In genomic region chr19:41133260-41133659, GRCh38 we compare ENCODE assay signal across 19 cellular contexts. TPM values are rescaled to one million over a fixed set of nuclear protein-coding genes. Genes with fewer than 3 reads are reported as not detected.
DNase-seq lines count a peak whose midpoint lies in the region; ATAC-seq, FAIRE-seq and TF ChIP-seq lines count a peak whose summit lies in the region.
"Had no signal": no experiment of that assay in that cellular context is flagged by ENCODE, and none has a peak within 500 bp of the region (broad histone marks: within the 10 kb centered on the region; RNA-seq: fewer than 3 reads in every experiment).

No MANE protein-coding gene starts in this region.

- CTCF ChIA-PET in CD4-positive, alpha-beta T cell (lab: Charles Lee): no interaction called here
- CTCF ChIA-PET in RWPE1 (lab: Yijun Ruan, JAX): no interaction called here

- H3K9me3 Mint-ChIP-seq in CD4-positive, alpha-beta T cell: no peaks in the 10 kb centered on the region
- peaks cover 9% of the 10 kb centered on the region for H3K9me3 Mint-ChIP-seq in glutamatergic neuron (ENCODE audit: unreplicated experiment)

- no peaks in the 10 kb centered on the region for H3K9me3 ChIP-seq in CD4-positive, alpha-beta T cell (ENCODE audit: control insufficient read depth, low read length)
- H3K9me3 ChIP-seq in small intestine (ENCODE audit: control insufficient read depth, low read depth): no peaks in the 10 kb centered on the region
- H3K9me3 ChIP-seq: BLaER1 treated with 17β-estradiol and CSF1 and Interleukin-3, amounts not matched to agents 10 nM and 100 nM had no signal

- peaks cover 0 to 2% of the 10 kb centered on the region in 2 donors for H3K4me1 ChIP-seq in small intestine (ENCODE audit: control insufficient read depth in 2 of 2, insufficient read depth in 1 of 2, low read depth in 1 of 2, low read length in 1 of 2)

- no peaks in the 10 kb centered on the region for H3K36me3 ChIP-seq in small intestine (ENCODE audit: control insufficient read depth in 2 of 2, insufficient read depth in 2 of 2, low read length in 2 of 2)
- H3K36me3 ChIP-seq: BLaER1 treated with 17β-estradiol and CSF1 and Interleukin-3, amounts not matched to agents 10 nM and 100 nM had no signal

- H3K27ac Mint-ChIP-seq in CD4-positive, alpha-beta T cell: no peak overlapping the region
- H3K27ac Mint-ChIP-seq in glutamatergic neuron (ENCODE audit: unreplicated experiment): no peak overlapping the region

- POLR2A ChIA-PET in CD4-positive, alpha-beta T cell (lab: Charles Lee): no interaction called here
- POLR2A ChIA-PET in RWPE1 (lab: Yijun Ruan, JAX; ENCODE audit: low non-redundant PET): no interaction called here

- no peak overlapping the region for H3K4me3 ChIP-seq in small intestine (ENCODE audit: low read depth in 1 of 2, low read length in 2 of 2)
- H3K4me3 ChIP-seq: BLaER1 treated with 17β-estradiol and CSF1 and Interleukin-3, amounts not matched to agents 10 nM and 100 nM; K562; SK-N-MC had no signal

- no peak for ATAC-seq in CD4-positive, alpha-beta T cell (ENCODE audit: poor library complexity)
- no peak for ATAC-seq in HG02884 (IDR thresholded peaks at IDR 0.05; ENCODE audit: unreplicated experiment)
- ATAC-seq: HCT116, K562, PC-3 had no signal

- H3K27me3 Mint-ChIP-seq in CD4-positive, alpha-beta T cell: no peaks in the 10 kb centered on the region
- peaks cover 11% of the 10 kb centered on the region for H3K27me3 Mint-ChIP-seq in glutamatergic neuron (ENCODE audit: unreplicated experiment)

- H3K4me3 Mint-ChIP-seq in CD4-positive, alpha-beta T cell: peak overlapping the region; percentile 79
- H3K4me3 Mint-ChIP-seq in glutamatergic neuron (ENCODE audit: unreplicated experiment): peak overlapping the region; percentile 18

- intact Hi-C loops in CD4-positive, alpha-beta T cell (cut with DNase I, micrococcal nuclease): loop anchor here in 1 of 2 experiments (5.0 kb wide), 1 partner anchor 321 kb away; no protein-coding TSS in a partner anchor
- intact Hi-C loops in posterior vena cava (cut with DNase I): loop anchor here in 1 of 2 donors (5.0 kb wide), 1 partner anchor 119 kb away; no protein-coding TSS in a partner anchor

- peaks cover 16% of the 10 kb centered on the region for H3K4me1 Mint-ChIP-seq in CD4-positive, alpha-beta T cell (ENCODE audit: low read depth)
- no peaks in the 10 kb centered on the region for H3K4me1 Mint-ChIP-seq in glutamatergic neuron (ENCODE audit: low read depth, unreplicated experiment)

- no peak overlapping the region for H3K27ac ChIP-seq in CD4-positive, alpha-beta T cell (ENCODE audit: low read depth, low read length)
- H3K27ac ChIP-seq in RWPE1 (peak overlapping the region; percentile 38), small intestine (ENCODE audit: low read depth in 1 of 2, low read length in 1 of 2) (no peak overlapping the region)
- H3K27ac ChIP-seq: BLaER1 treated with 17β-estradiol and CSF1 and Interleukin-3, amounts not matched to agents 10 nM and 100 nM; SK-N-MC had no signal

- WGBS in small intestine, 3 donors: 44 to 86% (median 63%) methylated on average over 1 to 3 of the region's 3 CpGs

- no peaks in the 10 kb centered on the region for H3K36me3 Mint-ChIP-seq in CD4-positive, alpha-beta T cell (ENCODE audit: low read depth)
- H3K36me3 Mint-ChIP-seq in glutamatergic neuron (ENCODE audit: unreplicated experiment): no peaks in the 10 kb centered on the region

- FAIRE-seq in small intestine (lab: Jason Lieb, UNC): no peak
- FAIRE-seq: GM12891, K562 had no signal

- no peaks in the 10 kb centered on the region for H3K27me3 ChIP-seq in CD4-positive, alpha-beta T cell (ENCODE audit: control insufficient read depth, insufficient read depth, low read length)
- no peaks in the 10 kb centered on the region for H3K27me3 ChIP-seq in small intestine (ENCODE audit: control insufficient read depth in 2 of 2, insufficient read depth in 2 of 2, low read length in 2 of 2)

- TF ChIP-seq CTCF in CD4-positive, alpha-beta T cell (IDR thresholded peaks at IDR 0.05): no peak
- TF ChIP-seq CTCF in RWPE1 (conservative IDR thresholded peaks at IDR 0.05; ENCODE audit: low read depth): no peak
- TF ChIP-seq CTCF in glutamatergic neuron (IDR thresholded peaks at IDR 0.05; ENCODE audit: partially characterized antibody, unreplicated experiment): no peak

- no peak for DNase-seq in CD4-positive, alpha-beta T cell
- no peak for DNase-seq in RWPE1 (ENCODE audit: low spot score)
- DNase-seq in glutamatergic neuron: no peak
- DNase-seq in posterior vena cava (ENCODE audit: low spot score): peak; percentile 34
- DNase-seq in epidermal melanocyte (ENCODE audit: insufficient read length, low spot score): no peak
- DNase-seq in small intestine: no peak
- DNase-seq in GM03348 (ENCODE audit: low spot score): no peak
- DNase-seq: COR-L47, NCI-H1048, NCI-H146, NCI-H446, NCI-H748 treated with DMSO at 0.1 percent for 48 hours, PC-3 had no signal

RNA-seq across cellular contexts. Expression of gene CYP2F1, which starts 19.0 kb away (rescaled TPM):
- under 1 TPM; 0.47 to 0.96 TPM for total RNA-seq in CD4-positive, alpha-beta T cell
- total RNA-seq in glutamatergic neuron (ENCODE audit: unreplicated experiment) (not detected), posterior vena cava (not detected)
- not detected for polyA plus RNA-seq in small intestine
- total RNA-seq: PC-3 had no signal

RNA-seq across cellular contexts. Expression of gene CYP2A13, which starts 45.0 kb away (rescaled TPM):
- not detected for total RNA-seq in CD4-positive, alpha-beta T cell
- not detected for total RNA-seq in glutamatergic neuron (ENCODE audit: unreplicated experiment)
- not detected for total RNA-seq in posterior vena cava
- not detected for polyA plus RNA-seq in small intestine
- total RNA-seq: K562, PC-3 had no signal
- polyA plus RNA-seq: K562 had no signal

RNA-seq across cellular contexts. Expression of gene CYP2S1, which starts 59.8 kb away (rescaled TPM):
- under 1 TPM; 0.78 to 0.82 TPM for total RNA-seq in CD4-positive, alpha-beta T cell
- total RNA-seq in glutamatergic neuron (ENCODE audit: unreplicated experiment) (6.0 TPM), posterior vena cava (1 to 10 TPM; 1.2 to 1.4 TPM)
- 10 to 100 TPM; 33.7 to 76.7 (median 57.0) TPM for polyA plus RNA-seq in small intestine
